In the genomic region with DNA sequence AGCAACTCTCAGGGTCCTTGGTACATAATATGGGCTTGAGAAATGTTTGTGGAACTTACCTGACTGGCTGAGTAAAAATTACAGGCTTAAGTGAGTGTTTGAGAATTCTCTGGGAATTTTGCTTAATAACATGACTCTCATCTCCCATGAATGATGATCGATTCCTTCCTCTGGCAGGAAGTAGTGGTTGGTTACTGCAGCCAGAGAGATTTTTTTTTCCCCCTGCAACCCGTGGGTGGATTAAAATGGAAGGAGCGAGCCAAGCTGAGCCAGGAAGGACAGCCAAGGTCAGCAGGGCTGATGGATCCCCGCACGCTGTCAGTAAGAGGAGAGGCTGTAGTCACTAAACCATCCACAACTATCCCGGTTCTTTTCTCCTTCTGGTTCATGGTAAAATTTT, we compare ENCODE assay signal across 14 cellular contexts. TPM values are rescaled to one million over a fixed set of nuclear protein-coding genes. Genes with fewer than 3 reads are reported as not detected.
DNase-seq lines count a peak whose midpoint lies in the region; ATAC-seq and TF ChIP-seq lines count a peak whose summit lies in the region.
"Had no signal": no experiment of that assay in that cellular context is flagged by ENCODE, and none has a peak within 500 bp of the region (broad histone marks: within the 10 kb centered on the region; RNA-seq: fewer than 3 reads in every experiment).

No MANE protein-coding gene starts in this region.

- H3K9ac ChIP-seq in BLaER1 treated with 17β-estradiol and CSF1 and Interleukin-3, amounts not matched to agents 10 nM and 100 nM, result no peak overlapping the region; a peak in 1 of 22 replicates
- H3K9ac ChIP-seq in SK-N-SH (peak overlapping the region; percentile 21; the same call in 1 of the 2 replicates), fibroblast of lung (ENCODE audit: insufficient read depth, low read length) (no peak overlapping the region)
- H3K9ac ChIP-seq: neural progenitor cell had no signal

- TF ChIP-seq EP300 in SK-N-SH (IDR thresholded peaks at IDR 0.05; ENCODE audit: borderline replicate concordance in 1 of 2, low read depth in 1 of 2, low read length in 1 of 2), result peak in 1 of 2 experiments; percentile 63; a peak in 2 of 4 replicates

- no peak for TF ChIP-seq RAD21 in SK-N-SH (IDR thresholded peaks at IDR 0.05; ENCODE audit: low read length)

- peaks cover 0 to 5% (median 0%) of the 10 kb centered on the region in 11 experiments; a peak in 2 of 22 replicates for H4K20me1 ChIP-seq in BLaER1 treated with 17β-estradiol and CSF1 and Interleukin-3, amounts not matched to agents 10 nM and 100 nM
- H4K20me1 ChIP-seq in SK-N-SH (ENCODE audit: insufficient read depth), result no peaks in the 10 kb centered on the region
- H4K20me1 ChIP-seq in fibroblast of lung (ENCODE audit: control insufficient read depth, extremely low read depth, insufficient read depth, low read length), result no peaks in the 10 kb centered on the region
- no peaks in the 10 kb centered on the region for H4K20me1 ChIP-seq in osteoblast (ENCODE audit: insufficient read depth, low read length)

- DNase-seq in SK-N-SH, result no peak
- DNase-seq in fibroblast of lung (ENCODE audit: low read depth in 2 of 2), result peak; percentile 62 to 89
- DNase-seq in osteoblast (ENCODE audit: insufficient read length, low spot score, missing footprints), result peak; percentile 58
- DNase-seq in GF-D8 (lab: John Stamatoyannopoulos, UW), result no peak
- DNase-seq in effector CD4-positive, alpha-beta T cell, result no peak
- DNase-seq in NCI-H1694 treated with DMSO at 0.1 percent for 48 hours (lab: John Stamatoyannopoulos, UW), result no peak
- DNase-seq: BE2C; NCI-H1417 treated with DMSO at 0.1 percent for 48 hours; NCI-H526; stimulated activated CD4-positive, alpha-beta T cell treated with anti-CD3 and anti-CD28 coated beads, Interleukin-15, amount 100 ng/mL, for 24 hours; T1000 had no signal

- peak overlapping the region; percentile 3 to 89 (median 64); a peak in 19 of 22 replicates for H3K4me2 ChIP-seq in BLaER1 treated with 17β-estradiol and CSF1 and Interleukin-3, amounts not matched to agents 10 nM and 100 nM
- H3K4me2 ChIP-seq in SK-N-SH, result peak overlapping the region; percentile 37; the same call in 1 of the 2 replicates
- no peak overlapping the region for H3K4me2 ChIP-seq in fibroblast of lung (ENCODE audit: extremely low read depth, insufficient read depth, low read length)
- H3K4me2 ChIP-seq in osteoblast (ENCODE audit: insufficient read depth, low read length), result peak overlapping the region; percentile 29
- H3K4me2 ChIP-seq: neural progenitor cell had no signal

- H3K79me2 ChIP-seq in SK-N-SH (ENCODE audit: insufficient read depth), result no peaks in the 10 kb centered on the region
- no peaks in the 10 kb centered on the region for H3K79me2 ChIP-seq in fibroblast of lung (ENCODE audit: control insufficient read depth, insufficient read depth, low read length)
- no peaks in the 10 kb centered on the region for H3K79me2 ChIP-seq in osteoblast (ENCODE audit: insufficient read depth, low read length)

- peaks cover 46 to 57% (median 55%) of the 10 kb centered on the region in 10 experiments for H3K4me1 ChIP-seq in BLaER1 treated with 17β-estradiol and CSF1 and Interleukin-3, amounts not matched to agents 10 nM and 100 nM
- H3K4me1 ChIP-seq in SK-N-SH (ENCODE audit: control insufficient read depth in 1 of 2, insufficient read depth in 2 of 2, low read depth in 1 of 2, low read length in 1 of 2) (peaks cover 9 to 43% of the 10 kb centered on the region in 2 experiments; a peak in 3 of 4 replicates), fibroblast of lung (ENCODE audit: control insufficient read depth, extremely low read depth, insufficient read depth, low read length) (peaks cover 21% of the 10 kb centered on the region), osteoblast (ENCODE audit: insufficient read depth, low read length) (peaks cover 50% of the 10 kb centered on the region)
- H3K4me1 ChIP-seq: BE2C, neural progenitor cell had no signal

- peaks cover 0 to 20% (median 9%) of the 10 kb centered on the region in 11 experiments; a peak in 13 of 22 replicates for H3K9me3 ChIP-seq in BLaER1 treated with 17β-estradiol and CSF1 and Interleukin-3, amounts not matched to agents 10 nM and 100 nM (replicated peaks in 1 of 11)
- H3K9me3 ChIP-seq in SK-N-SH (no peaks in the 10 kb centered on the region), fibroblast of lung (ENCODE audit: control insufficient read depth, insufficient read depth, low read depth, low read length) (no peaks in the 10 kb centered on the region), osteoblast (ENCODE audit: low read depth, low read length) (no peaks in the 10 kb centered on the region)
- H3K9me3 ChIP-seq: BE2C had no signal

- peak overlapping the region in 1 of 11 experiments; percentile 12; a peak in 1 of 22 replicates for H3K27ac ChIP-seq in BLaER1 treated with 17β-estradiol and CSF1 and Interleukin-3, amounts not matched to agents 10 nM and 100 nM
- H3K27ac ChIP-seq in SK-N-SH (ENCODE audit: low read depth in 2 of 2, low read length in 1 of 2) (peak overlapping the region; percentile 41 to 96; a peak in 3 of 4 replicates), fibroblast of lung (ENCODE audit: insufficient read depth, low read length) (peak overlapping the region; percentile 94), osteoblast (ENCODE audit: low read depth, low read length) (peak overlapping the region; percentile 92)
- H3K27ac ChIP-seq: neural progenitor cell had no signal

- H3K27me3 ChIP-seq in BLaER1 treated with 17β-estradiol and CSF1 and Interleukin-3, amounts not matched to agents 10 nM and 100 nM, result no peaks in the 10 kb centered on the region; a peak in 1 of 22 replicates
- H3K27me3 ChIP-seq in SK-N-SH (ENCODE audit: insufficient read depth) (no peaks in the 10 kb centered on the region), fibroblast of lung (ENCODE audit: control insufficient read depth, insufficient read depth, low read length) (no peaks in the 10 kb centered on the region), osteoblast (ENCODE audit: insufficient read depth, low read length) (no peaks in the 10 kb centered on the region)
- H3K27me3 ChIP-seq: BE2C, neural progenitor cell had no signal

- no peaks in the 10 kb centered on the region for H3K9me2 ChIP-seq in SK-N-SH

- TF ChIP-seq CTCF in SK-N-SH (IDR thresholded peaks at IDR 0.05) (no peak), fibroblast of lung (conservative IDR thresholded peaks at IDR 0.05 in 1 of 2, IDR thresholded peaks at IDR 0.05 in 1 of 2; ENCODE audit: low read depth in 1 of 2, low read length in 2 of 2) (no peak), osteoblast (IDR thresholded peaks at IDR 0.05; ENCODE audit: extremely low read depth, low read depth, low read length) (no peak)

- POLR2A ChIA-PET in SK-N-SH (lab: Yijun Ruan, JAX), result no interaction called here

- peaks cover 31% of the 10 kb centered on the region for H3F3A ChIP-seq in SK-N-SH (replicated peaks; ENCODE audit: insufficient read depth)

- peak overlapping the region; percentile 68; the same call in 1 of the 2 replicates for H2AFZ ChIP-seq in SK-N-SH (ENCODE audit: low read depth)
- H2AFZ ChIP-seq in fibroblast of lung (ENCODE audit: low read length), result no peak overlapping the region
- H2AFZ ChIP-seq in osteoblast (ENCODE audit: low read length), result peak overlapping the region; percentile 44
- H2AFZ ChIP-seq: neural progenitor cell had no signal

- H3K4me3 ChIP-seq in BLaER1 treated with 17β-estradiol and CSF1 and Interleukin-3, amounts not matched to agents 10 nM and 100 nM, result no peak overlapping the region
- H3K4me3 ChIP-seq in SK-N-SH (ENCODE audit: low read depth in 2 of 2, low read length in 1 of 2) (no peak overlapping the region), fibroblast of lung (replicated peaks in 1 of 4; ENCODE audit: control extremely low read depth in 1 of 4, insufficient read depth in 1 of 4, low read depth in 3 of 4, low read length in 4 of 4) (no peak overlapping the region), osteoblast (ENCODE audit: insufficient read depth, low read length) (no peak overlapping the region)
- H3K4me3 ChIP-seq: neural progenitor cell had no signal

- WGBS in SK-N-SH (ENCODE audit: low lambda C conversion rate), result 38% methylated on average over 6 of the region's 6 CpGs

- CTCF ChIA-PET in SK-N-SH (lab: Yijun Ruan, JAX), result interaction anchor here (1.3 kb wide), 1 partner anchor 96 kb away, joined by 4 read pairs; no protein-coding TSS in a partner anchor

- H3K36me3 ChIP-seq in BLaER1 treated with 17β-estradiol and CSF1 and Interleukin-3, amounts not matched to agents 10 nM and 100 nM, result no peaks in the 10 kb centered on the region
- H3K36me3 ChIP-seq in SK-N-SH (replicated peaks in 1 of 2; ENCODE audit: control insufficient read depth in 1 of 2, insufficient read depth in 2 of 2, low read length in 1 of 2) (no peaks in the 10 kb centered on the region), fibroblast of lung (ENCODE audit: control insufficient read depth, insufficient read depth, low read length) (no peaks in the 10 kb centered on the region), osteoblast (ENCODE audit: insufficient read depth, low read length) (no peaks in the 10 kb centered on the region)
- H3K36me3 ChIP-seq: BE2C, neural progenitor cell had no signal

- ATAC-seq in HG03342 (IDR thresholded peaks at IDR 0.05; ENCODE audit: unreplicated experiment), result no peak

TF ChIP-seq in SK-N-SH, 30 proteins besides CTCF, POLR2A, EP300 and RAD21 (continues in another document):
- TF ChIP-seq FOXJ3 (CRISPR knock-in tag; IDR thresholded peaks at IDR 0.05), result no peak

RNA-seq across cellular contexts. Expression of a gene that starts 40.6 kb away (rescaled TPM):
- 0.07 and 0.11 TPM in 2 replicates for polyA plus RNA-seq in SK-N-SH (2012; rRNA removed)
- polyA plus RNA-seq in SK-N-SH (2012; cell fraction: cytosol; rRNA removed), result 0.06 and 0.10 TPM in 2 replicates
- polyA plus RNA-seq in SK-N-SH (2012; cell fraction: nucleus; rRNA removed), result 0.32 and 1.1 TPM in 2 replicates
- total RNA-seq in fibroblast of lung, result 2.6 and 12.4 TPM in 2 replicates
- 4.3 and 10.4 TPM in 2 replicates for polyA plus RNA-seq in fibroblast of lung
- polyA plus RNA-seq in fibroblast of lung (2012), result 2.1 and 6.5 TPM in 2 replicates
- polyA minus RNA-seq in fibroblast of lung (ENCODE audit: low replicate concordance), result 1.1 and 2.4 TPM in 2 replicates
- 7.6 and 10.0 TPM in 2 replicates for total RNA-seq in osteoblast

Comparison
In these comparisons a context has a peak if more than half of its experiments do, and no peak if none do; other contexts are left out.
1. DNase-seq: peak in fibroblast of lung (2 of 2) and osteoblast (single experiment); none in SK-N-SH (single experiment), GF-D8 (single experiment), effector CD4-positive, alpha-beta T cell (single experiment) and NCI-H1694 treated with DMSO at 0.1 percent for 48 hours (single experiment).